Comparison of ENCODE assay signal across 10 cellular contexts in the genomic region with DNA sequence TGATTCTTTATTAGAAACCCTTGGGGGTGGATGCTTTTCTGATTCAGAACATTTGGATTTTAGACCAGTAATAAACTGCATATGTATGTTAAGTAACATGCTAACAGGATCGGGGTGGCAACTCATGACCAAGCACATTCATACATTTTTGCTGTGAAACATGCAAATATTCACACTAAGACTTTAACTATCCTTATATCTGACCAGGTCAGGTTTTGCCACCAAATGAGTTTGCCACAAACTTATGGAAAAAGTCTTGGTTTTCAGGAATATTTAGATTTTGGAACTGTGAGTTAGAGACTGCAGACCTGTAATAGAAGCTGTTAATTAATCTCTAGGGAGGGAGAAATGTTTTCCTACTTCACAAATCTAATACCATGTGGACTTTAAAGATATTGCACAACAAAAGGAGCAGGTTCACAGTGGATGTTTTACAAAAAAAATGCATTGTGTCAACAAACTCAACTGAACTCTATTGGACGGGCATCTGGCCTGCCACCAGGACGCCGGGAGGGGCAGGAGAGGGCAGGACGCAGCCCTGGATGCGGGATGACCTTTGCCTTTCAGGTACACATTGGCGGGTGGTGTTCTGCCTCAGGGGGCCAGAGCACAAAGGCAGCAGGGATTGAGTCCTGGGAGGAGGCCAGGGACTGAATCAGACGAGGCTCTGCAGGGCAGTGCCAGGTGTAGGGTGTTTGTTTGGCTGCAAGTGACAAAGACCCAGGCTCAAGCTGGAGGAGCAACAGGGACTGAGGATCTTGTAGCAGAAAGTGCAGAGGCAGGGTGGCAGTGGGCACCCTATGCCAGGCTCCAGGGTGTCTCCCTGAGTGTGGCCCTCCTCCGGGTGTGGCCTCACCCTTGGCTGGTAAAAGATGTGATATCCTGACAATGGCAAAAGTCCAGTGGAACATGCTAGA. TPM values are rescaled to one million over a fixed set of nuclear protein-coding genes. Genes with fewer than 3 reads are reported as not detected.
DNase-seq lines count a peak whose midpoint lies in the region; ATAC-seq, FAIRE-seq and TF ChIP-seq lines count a peak whose summit lies in the region.
"Had no signal": no experiment of that assay in that cellular context is flagged by ENCODE, and none has a peak within 500 bp of the region (broad histone marks: within the 10 kb centered on the region; RNA-seq: fewer than 3 reads in every experiment).

No MANE protein-coding gene starts in this region.

- H3K56ac ChIP-seq in H9 (ENCODE audit: insufficient read length, low read depth, low read length) (no peak overlapping the region), H1 (replicated peaks; ENCODE audit: insufficient read length, low read depth, low read length) (no peak overlapping the region)

- FAIRE-seq in H1 (lab: Jason Lieb, UNC): no peak

- no peaks in the 10 kb centered on the region for H3K27me3 ChIP-seq in H9 (ENCODE audit: insufficient read depth, low read length)
- no peaks in the 10 kb centered on the region; a peak in 1 of 7 replicates for H3K27me3 ChIP-seq in H1 (replicated peaks in 1 of 4; ENCODE audit: control insufficient read depth in 3 of 4, extremely low read depth in 1 of 4, insufficient read depth in 3 of 4, low read length in 3 of 4)
- H3K27me3 ChIP-seq in prostate gland (replicated peaks; ENCODE audit: insufficient read depth): no peaks in the 10 kb centered on the region
- peaks cover 0 to 28% of the 10 kb centered on the region in 2 donors for H3K27me3 ChIP-seq in tibial artery

- ATAC-seq in GM21786 (IDR thresholded peaks at IDR 0.05; ENCODE audit: unreplicated experiment): no peak

- no peak overlapping the region for H4K8ac ChIP-seq in H9 (replicated peaks; ENCODE audit: insufficient read length, low read depth, low read length)
- no peak overlapping the region for H4K8ac ChIP-seq in H1 (ENCODE audit: extremely low read depth, insufficient read depth, low read length)

- H2AK5ac ChIP-seq in H9 (ENCODE audit: insufficient read length, low read length): no peak overlapping the region
- no peak overlapping the region for H2AK5ac ChIP-seq in H1 (ENCODE audit: low read depth, low read length)

- H2BK5ac ChIP-seq in H9 (ENCODE audit: insufficient read length, low read length) (no peak overlapping the region), H1 (ENCODE audit: low read depth, low read length) (no peak overlapping the region)

- DNase-seq in H9: peak; percentile 33
- peak; percentile 39 for DNase-seq in NCI-H524 treated with DMSO at 0.1 percent for 48 hours (lab: John Stamatoyannopoulos, UW)
- no peak for DNase-seq in H1 (ENCODE audit: low read depth in 1 of 2, low spot score in 2 of 2)
- peak; percentile 3 for DNase-seq in prostate gland (ENCODE audit: low spot score)
- DNase-seq in CD1c-positive myeloid dendritic cell (ENCODE audit: extremely low spot score): no peak
- no peak for DNase-seq in AG08395 (ENCODE audit: low spot score)
- no peak for DNase-seq in tibial artery
- DNase-seq: activated naive CD8-positive, alpha-beta T cell treated with anti-CD3 and anti-CD28 coated beads for 36 hours; NCI-H226 had no signal

- H4K91ac ChIP-seq in H9 (ENCODE audit: insufficient read length, low read depth, low read length) (no peak overlapping the region), H1 (replicated peaks; ENCODE audit: insufficient read length, low read length) (no peak overlapping the region)

- POLR2A ChIA-PET in H1 (lab: Charles Lee; ENCODE audit: partially characterized antibody): interaction anchor here (1.2 to 1.5 kb wide), 2 partner anchors 12 to 70 kb away, joined by 3 to 4 read pairs; no protein-coding TSS in a partner anchor

- H3K23me2 ChIP-seq in H9 (ENCODE audit: insufficient read length, low read depth, low read length, poor library complexity, severe bottlenecking) (no peaks in the 10 kb centered on the region), H1 (ENCODE audit: low read depth, low read length) (no peaks in the 10 kb centered on the region)

- TF ChIP-seq CTCF in H9 (conservative IDR thresholded peaks at IDR 0.05) (no peak), H1 (IDR thresholded peaks at IDR 0.05; ENCODE audit: control extremely low read depth in 1 of 3, insufficient read depth in 1 of 3, low read depth in 1 of 3, low read length in 3 of 3) (no peak), prostate gland (IDR thresholded peaks at IDR 0.05) (peak in 1 of 4 experiments; percentile 15), tibial artery (IDR thresholded peaks at IDR 0.05) (no peak)

- H3K9ac ChIP-seq in H9 (ENCODE audit: extremely low read depth, insufficient read length, low read length): no peak overlapping the region
- peak overlapping the region in 1 of 4 experiments; percentile 14; a peak in 1 of 7 replicates for H3K9ac ChIP-seq in H1 (replicated peaks in 1 of 4; ENCODE audit: extremely low read depth in 1 of 4, low read depth in 3 of 4, low read length in 3 of 4)

- intact Hi-C loops in prostate gland (cut with DNase I): no loop called here
- intact Hi-C loops in tibial artery (cut with DNase I; ENCODE audit: low total_unique reads): no loop called here

- H2BK120ac ChIP-seq in H9 (ENCODE audit: low read depth, low read length, poor library complexity, severe bottlenecking): no peak overlapping the region
- no peak overlapping the region for H2BK120ac ChIP-seq in H1 (replicated peaks; ENCODE audit: low read depth, low read length)

- no peaks in the 10 kb centered on the region for H4K20me1 ChIP-seq in H9 (ENCODE audit: control insufficient read depth, insufficient read depth, insufficient read length)
- H4K20me1 ChIP-seq in H1 (replicated peaks in 1 of 2; ENCODE audit: control insufficient read depth in 1 of 2, insufficient read depth in 2 of 2, low read length in 2 of 2): no peaks in the 10 kb centered on the region

- H3T11ph ChIP-seq in H9 (ENCODE audit: low read length): no peak overlapping the region

- no peak overlapping the region for H3K27ac ChIP-seq in H9 (ENCODE audit: insufficient read length, low read depth, low read length)
- no peak overlapping the region for H3K27ac ChIP-seq in H1 (ENCODE audit: low read depth, low read length)
- H3K27ac ChIP-seq in prostate gland: no peak overlapping the region
- no peak overlapping the region for H3K27ac ChIP-seq in tibial artery

- no peak overlapping the region for H3K4me3 Mint-ChIP-seq in H9
- H3K4me3 Mint-ChIP-seq: activated naive CD8-positive, alpha-beta T cell treated with anti-CD3 and anti-CD28 coated beads for 36 hours had no signal

- no peaks in the 10 kb centered on the region for H3K9me3 Mint-ChIP-seq in H9
- H3K9me3 Mint-ChIP-seq: activated naive CD8-positive, alpha-beta T cell treated with anti-CD3 and anti-CD28 coated beads for 36 hours had no signal

- H3K27ac Mint-ChIP-seq in H9: peak overlapping the region in 1 of 3 experiments; percentile 39; a peak in 1 of 7 replicates
- H3K27ac Mint-ChIP-seq: activated naive CD8-positive, alpha-beta T cell treated with anti-CD3 and anti-CD28 coated beads for 36 hours had no signal

- H3K4me1 ChIP-seq in H9 (ENCODE audit: insufficient read depth, low read length) (no peaks in the 10 kb centered on the region), H1 (replicated peaks in 1 of 4; ENCODE audit: control insufficient read depth in 3 of 4, insufficient read depth in 4 of 4, low read length in 3 of 4) (peaks cover 2 to 17% (median 12%) of the 10 kb centered on the region in 4 experiments), prostate gland (replicated peaks) (no peaks in the 10 kb centered on the region), tibial artery (peaks cover 0 to 11% (median 0%) of the 10 kb centered on the region in 4 donors)

- H2BK20ac ChIP-seq in H9 (ENCODE audit: low read depth, low read length, poor library complexity, severe bottlenecking) (no peak overlapping the region), H1 (ENCODE audit: low read length) (0 out of 2 replicates have a peak overlapping the region, but pooled peaks have one; percentile 48)

- peaks cover 8% of the 10 kb centered on the region for H3K27me3 Mint-ChIP-seq in H9 (ENCODE audit: low read depth)
- H3K27me3 Mint-ChIP-seq: activated naive CD8-positive, alpha-beta T cell treated with anti-CD3 and anti-CD28 coated beads for 36 hours had no signal

- H2AFZ ChIP-seq in H9 (ENCODE audit: low read length): no peak overlapping the region
- no peak overlapping the region for H2AFZ ChIP-seq in H1 (ENCODE audit: low read length)

- H3K4me1 Mint-ChIP-seq in H9: peaks cover 37 to 41% of the 10 kb centered on the region in 2 experiments
- H3K4me1 Mint-ChIP-seq: activated naive CD8-positive, alpha-beta T cell treated with anti-CD3 and anti-CD28 coated beads for 36 hours had no signal

- CTCF ChIA-PET in H1 (lab: Charles Lee; ENCODE audit: partially characterized antibody): interaction anchor here (0.6 to 0.8 kb wide), 2 partner anchors 17 to 82 kb away, joined by 3 to 4 read pairs; no protein-coding TSS in a partner anchor

- H3K36me3 ChIP-seq in H1 (ENCODE audit: control insufficient read depth in 2 of 4, insufficient read depth in 4 of 4, low read length in 3 of 4) (no peaks in the 10 kb centered on the region), prostate gland (no peaks in the 10 kb centered on the region), tibial artery (no peaks in the 10 kb centered on the region)

- no peaks in the 10 kb centered on the region for H3K36me3 Mint-ChIP-seq in H9 (ENCODE audit: insufficient read depth in 1 of 3, low read depth in 3 of 3)
- H3K36me3 Mint-ChIP-seq: activated naive CD8-positive, alpha-beta T cell treated with anti-CD3 and anti-CD28 coated beads for 36 hours had no signal

- H3K79me2 ChIP-seq in H9 (ENCODE audit: insufficient read depth, low read length): no peaks in the 10 kb centered on the region
- no peaks in the 10 kb centered on the region for H3K79me2 ChIP-seq in H1 (ENCODE audit: control insufficient read depth in 1 of 2, insufficient read depth in 2 of 2, low read length in 2 of 2)

- H3K4me3 ChIP-seq in H1 (ENCODE audit: extremely low read depth in 1 of 4, insufficient read depth in 2 of 4, low read depth in 3 of 4, low read length in 4 of 4) (no peak overlapping the region), prostate gland (no peak overlapping the region), tibial artery (no peak overlapping the region)

- H3K18ac ChIP-seq in H9 (ENCODE audit: insufficient read length, low read depth, low read length) (no peak overlapping the region), H1 (ENCODE audit: extremely low read depth, low read length) (peak overlapping the region; percentile 3; the same call in 1 of the 2 replicates)

- H3K23ac ChIP-seq in H9 (ENCODE audit: insufficient read length, low read depth, low read length) (no peak overlapping the region), H1 (ENCODE audit: insufficient read length) (no peak overlapping the region)

- H4K5ac ChIP-seq in H9 (ENCODE audit: insufficient read length, low read depth, low read length): no peak overlapping the region
- H4K5ac ChIP-seq in H1 (ENCODE audit: insufficient read length, low read depth, low read length): no peak overlapping the region

- no peak overlapping the region for H3K14ac ChIP-seq in H9 (ENCODE audit: insufficient read depth, low read length)
- no peak overlapping the region for H3K14ac ChIP-seq in H1 (ENCODE audit: insufficient read length)

- no peak for TF ChIP-seq RAD21 in H1 (IDR thresholded peaks at IDR 0.05 in 1 of 2, conservative IDR thresholded peaks at IDR 0.05 in 1 of 2; ENCODE audit: low read depth in 2 of 2, low read length in 2 of 2)

- H2BK12ac ChIP-seq in H9 (ENCODE audit: insufficient read length, low read depth, low read length): no peak overlapping the region
- no peak overlapping the region; the same call in 1 of the 2 replicates for H2BK12ac ChIP-seq in H1 (ENCODE audit: low read depth, low read length)

- H2BK15ac ChIP-seq in H9 (ENCODE audit: low read depth, low read length) (no peak overlapping the region), H1 (ENCODE audit: low read length) (0 out of 2 replicates have a peak overlapping the region, but pooled peaks have one; percentile 47)

- H3K4me2 ChIP-seq in H9 (ENCODE audit: insufficient read depth, insufficient read length, low read length): no peak overlapping the region
- H3K4me2 ChIP-seq in H1 (ENCODE audit: insufficient read depth in 1 of 2, low read depth in 2 of 2, low read length in 2 of 2): peak overlapping the region; percentile 12 to 33; a peak in 2 of 4 replicates

- no CpG with 5 or more reads among the region's 9 CpGs for WGBS in H9 (ENCODE audit: extremely low coverage, insufficient read length, low lambda C conversion rate)
- WGBS in H1 (ENCODE audit: extremely low coverage in 1 of 2, insufficient coverage in 1 of 2, insufficient read length in 1 of 2, insufficient replicate concordance in 2 of 2, low coverage in 1 of 2, low lambda C conversion rate in 2 of 2, missing lambda C conversion rate in 1 of 2), 2 experiments: 53% methylated on average over 9 of the region's 9 CpGs; no CpG with 5 or more reads in 1 of the 2 experiments
- WGBS in prostate gland: 42% methylated on average over 9 of the region's 9 CpGs

- no peaks in the 10 kb centered on the region for H3K79me1 ChIP-seq in H9 (ENCODE audit: insufficient read depth, low read depth, low read length, poor library complexity, severe bottlenecking)
- H3K79me1 ChIP-seq in H1 (ENCODE audit: low read depth, low read length): no peaks in the 10 kb centered on the region

- H3K4ac ChIP-seq in H9 (ENCODE audit: low read depth, low read length) (no peak overlapping the region), H1 (replicated peaks; ENCODE audit: insufficient read length, low read depth, low read length) (peak overlapping the region; percentile 27)

- H3K9me3 ChIP-seq in H9 (ENCODE audit: control insufficient read depth, low read depth, low read length): no peaks in the 10 kb centered on the region
- no peaks in the 10 kb centered on the region for H3K9me3 ChIP-seq in H1 (ENCODE audit: insufficient read depth in 2 of 2, low read depth in 1 of 2, low read length in 1 of 2)
- no peaks in the 10 kb centered on the region for H3K9me3 ChIP-seq in prostate gland
- H3K9me3 ChIP-seq in tibial artery: no peaks in the 10 kb centered on the region

- TF ChIP-seq POLR2A in H1 (IDR thresholded peaks at IDR 0.05; ENCODE audit: control extremely low read depth in 1 of 2, low read depth in 2 of 2, low read length in 2 of 2): no peak
- TF ChIP-seq POLR2A in prostate gland (IDR thresholded peaks at IDR 0.05): no peak

- TF ChIP-seq EP300 in H1 (IDR thresholded peaks at IDR 0.05; ENCODE audit: borderline replicate concordance in 1 of 2, low read depth in 2 of 2, low read length in 2 of 2): no peak

RNA-seq across cellular contexts. Expression of a gene that starts 30.1 kb away (rescaled TPM):
- total RNA-seq in H9 (2021) (30.6 and 33.4 TPM in 2 replicates), prostate gland (10 to 100 TPM; 16.6 to 56.5 TPM)
- total RNA-seq in H1 (2021; fragmentation: NEBNext Ultra II Directional; extraction: Animal tissue kit (Norgen Biotek cat#: 25700)): 32.4 and 33.4 TPM in 2 replicates
- 15.7 and 18.3 TPM in 2 replicates for polyA plus RNA-seq in H1 (2011; rRNA removed)
- 16.2 TPM for polyA plus RNA-seq in H1 (2011; cell fraction: cytosol; rRNA removed)
- 17.3 TPM for polyA plus RNA-seq in H1 (2011; cell fraction: nucleus; rRNA removed)
- polyA plus RNA-seq in H1 (2012, experiment 1 of 2): 21.5 to 39.3 TPM (median 24.4 TPM) in 4 replicates
- 13.0 TPM for polyA plus RNA-seq in H1 (2012, experiment 2 of 2)
- polyA plus RNA-seq in H1 (2013, experiment 1 of 2): 34.5 TPM
- 37.8 TPM for polyA plus RNA-seq in H1 (2013, experiment 2 of 2)
- polyA minus RNA-seq in H1 (2011; rRNA and poly(A)+ RNA removed): 15.4 and 21.4 TPM in 2 replicates
- polyA minus RNA-seq in H1 (2011; cell fraction: cytosol; rRNA and poly(A)+ RNA removed): 21.7 TPM
- polyA minus RNA-seq in H1 (2011; cell fraction: nucleus; rRNA and poly(A)+ RNA removed): 10.9 TPM

Comparison
In these comparisons a context has a peak if more than half of its experiments do, and no peak if none do; other contexts are left out.
1. DNase-seq: peak in H9 (single experiment), NCI-H524 treated with DMSO at 0.1 percent for 48 hours (single experiment) and prostate gland (single experiment); none in H1 (0 of 2), CD1c-positive myeloid dendritic cell (single experiment), AG08395 (single experiment) and tibial artery (0 of 2).